13 cellular contexts compared by ENCODE assay signal in genomic region chr3:11379824-11380281, GRCh38.
A peak's percentile ranks its signal among the peaks of the same experiment; 100 is the strongest.
DNase-seq lines count a peak whose midpoint lies in the region; ATAC-seq and TF ChIP-seq lines count a peak whose summit lies in the region.
"Had no signal": no experiment of that assay in that cellular context is flagged by ENCODE, and none has a peak within 500 bp of the region (broad histone marks: within the 10 kb centered on the region; RNA-seq: fewer than 3 reads in every experiment).

No MANE protein-coding gene starts in this region.

- TF ChIP-seq POLR2A in spleen (IDR thresholded peaks at IDR 0.05) (no peak), breast epithelium (IDR thresholded peaks at IDR 0.05) (no peak)

- peaks cover 0 to 92% (median 4%) of the 10 kb centered on the region in 6 donors for H3K36me3 ChIP-seq in spleen
- H3K36me3 ChIP-seq in breast epithelium = no peaks in the 10 kb centered on the region
- H3K36me3 ChIP-seq: prostate gland had no signal

- TF ChIP-seq CTCF in choroid plexus epithelial cell (conservative IDR thresholded peaks at IDR 0.05; ENCODE audit: low read depth, low read length) (no peak), spleen (IDR thresholded peaks at IDR 0.05 in 8 of 11, conservative IDR thresholded peaks at IDR 0.05 in 3 of 11) (no peak), breast epithelium (IDR thresholded peaks at IDR 0.05) (no peak)

- H3K27ac ChIP-seq in spleen (peak overlapping the region in 6 of 8 donors; percentile 14 to 68 (median 45)), breast epithelium (no peak overlapping the region)

- peak; percentile 40 for DNase-seq in NCI-H69 (lab: John Stamatoyannopoulos, UW)
- DNase-seq in choroid plexus epithelial cell (ENCODE audit: low read depth) = peak; percentile 44
- peak; percentile 64 to 93 for DNase-seq in lung microvascular endothelial cell (ENCODE audit: low read depth in 2 of 2)
- DNase-seq in spleen = no peak
- DNase-seq in NCI-H128 (lab: John Stamatoyannopoulos, UW; ENCODE audit: unreplicated experiment) = no peak
- DNase-seq in breast epithelium (ENCODE audit: low spot score in 2 of 2) = no peak
- DNase-seq in NK-92 treated with Interleukin-12 subunit alpha and Interleukin-12 subunit beta, amount 100 ng/mL, for 24 hours (lab: John Stamatoyannopoulos, UW) = no peak
- DNase-seq: activated CD4-positive, alpha-beta memory T cell treated with anti-CD3 and anti-CD28 coated beads, Interleukin-2, amount 10 ng/mL, durations not matched to agents 7 days and 5 days; activated naive CD4-positive, alpha-beta T cell treated with anti-CD3 and anti-CD28 coated beads, Interleukin-2, amount 50 U/mL, for 16 hours; CD8-positive, alpha-beta T cell; kidney had no signal

- ATAC-seq in GM21576 (IDR thresholded peaks at IDR 0.05; ENCODE audit: unreplicated experiment) = no peak

- H3K9me3 ChIP-seq in spleen (no peaks in the 10 kb centered on the region), breast epithelium (no peaks in the 10 kb centered on the region)
- H3K9me3 ChIP-seq: prostate gland had no signal

- no peak overlapping the region for H3K4me3 ChIP-seq in choroid plexus epithelial cell (ENCODE audit: low read depth, low read length)
- peak overlapping the region in 2 of 8 donors; percentile 4 to 16 for H3K4me3 ChIP-seq in spleen
- no peak overlapping the region for H3K4me3 ChIP-seq in breast epithelium
- H3K4me3 ChIP-seq: prostate gland had no signal

- intact Hi-C loops in spleen (cut with DNase I; ENCODE audit: low total_unique reads) (loop anchor here (2.0 to 5.0 kb wide), 2 partner anchors 273 to 422 kb away; no protein-coding TSS in a partner anchor), breast epithelium (cut with DNase I; ENCODE audit: low total_unique reads) (loop anchor here (10.0 kb wide), 1 partner anchor 425 kb away; no protein-coding TSS in a partner anchor)

- H3K4me1 ChIP-seq in spleen = peaks cover 0 to 23% (median 4%) of the 10 kb centered on the region in 6 donors
- H3K4me1 ChIP-seq in breast epithelium = no peaks in the 10 kb centered on the region
- H3K4me1 ChIP-seq: prostate gland had no signal

- no peaks in the 10 kb centered on the region for H3K27me3 ChIP-seq in spleen (replicated peaks in 1 of 7)
- H3K27me3 ChIP-seq in breast epithelium = no peaks in the 10 kb centered on the region

- WGBS in spleen, 5 donors = 59 to 74% (median 64%) methylated on average over 10 of the region's 10 CpGs

Comparison
In these comparisons a context has a peak if more than half of its experiments do, and no peak if none do; other contexts are left out.
1. DNase-seq: peak in NCI-H69 (single experiment), choroid plexus epithelial cell (single experiment) and lung microvascular endothelial cell (2 of 2); none in spleen (single experiment), NCI-H128 (single experiment), breast epithelium (0 of 2) and NK-92 treated with Interleukin-12 subunit alpha and Interleukin-12 subunit beta, amount 100 ng/mL, for 24 hours (single experiment).
2. H3K27ac ChIP-seq: peak in spleen (6 of 8); none in breast epithelium (0 of 2).